1 cellular context compared by ENCODE assay signal in the genomic region with DNA sequence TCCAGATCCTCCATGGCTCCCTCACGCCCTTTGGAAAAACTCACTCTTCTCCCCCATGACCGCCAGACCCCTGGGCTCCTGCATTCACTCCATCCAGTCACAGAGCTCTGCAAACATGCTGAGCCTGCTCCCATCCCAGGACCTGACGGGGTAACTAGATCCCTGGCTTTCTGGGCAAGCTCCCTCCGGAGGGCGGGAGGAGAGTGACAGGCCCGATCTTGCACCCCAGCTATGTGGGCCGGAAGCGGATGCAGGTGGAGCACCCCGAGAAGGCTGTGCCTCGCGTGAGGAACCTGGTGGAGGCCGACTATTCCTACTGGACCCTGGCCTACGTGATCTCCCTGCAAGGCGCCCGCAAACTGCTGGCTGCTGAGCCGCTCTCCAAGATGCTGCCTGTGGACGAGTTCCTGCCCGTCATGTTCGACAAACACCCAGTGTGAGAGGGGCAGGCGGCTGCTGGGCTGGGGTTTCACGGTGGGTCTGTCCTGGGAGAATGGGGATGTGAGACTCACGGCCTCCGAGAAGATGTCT.
TF ChIP-seq lines count a peak whose summit lies in the region.

No MANE protein-coding gene starts in this region.

TF ChIP-seq in GM23338, 12 proteins besides CTCF, POLR2A, EP300 and RAD21 (continued from another document):
- no peak for TF ChIP-seq JUNB (IDR thresholded peaks at IDR 0.05; ENCODE audit: unreplicated experiment)
- TF ChIP-seq EZH2phosphoT487 (IDR thresholded peaks at IDR 0.05; ENCODE audit: unreplicated experiment) = no peak
